ENCODE assay signal across 24 cellular contexts in the genomic region with DNA sequence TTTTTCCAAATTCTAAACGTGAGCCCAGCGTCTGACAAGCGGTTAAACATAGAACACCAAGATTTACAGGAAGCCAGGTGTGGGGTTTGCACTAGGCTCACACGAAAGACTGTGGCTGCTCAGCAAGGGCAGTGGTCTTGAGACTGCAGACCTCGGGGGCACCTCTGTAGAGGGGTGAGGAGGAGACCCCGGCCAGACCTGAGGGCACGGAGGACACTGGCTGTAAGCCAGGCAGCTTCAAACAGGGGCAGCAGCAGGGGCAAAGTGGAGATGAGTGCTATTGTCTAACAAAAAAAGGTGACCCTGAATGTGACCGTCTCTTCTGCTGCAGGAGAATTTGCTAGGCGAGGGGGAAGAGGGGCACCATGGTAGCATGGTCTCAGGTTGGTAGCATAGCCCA.
"Had no signal": no experiment of that assay in that cellular context is flagged by ENCODE, and none has a peak within 500 bp of the region (broad histone marks: within the 10 kb centered on the region; RNA-seq: fewer than 3 reads in every experiment).

No MANE protein-coding gene starts in this region.

- FAIRE-seq: astrocyte, islet of Langerhans had no signal

- H3K36me3 ChIP-seq: brain microvascular endothelial cell, esophagus muscularis mucosa, heart left ventricle, neural progenitor cell, right lobe of liver, transverse colon, vagina had no signal

- H3K27ac ChIP-seq: brain microvascular endothelial cell, esophagus muscularis mucosa, foreskin keratinocyte, heart left ventricle, neural progenitor cell, right lobe of liver, testis, transverse colon, vagina had no signal

- H2AFZ ChIP-seq: neural progenitor cell had no signal

- H3K4me3 Mint-ChIP-seq: activated CD4-positive, alpha-beta memory T cell treated with anti-CD3 and anti-CD28 coated beads for 36 hours; activated T-cell treated with anti-CD3 and anti-CD28 coated beads, Interleukin-2, amount 50 U/mL, for 4 hours; activated T-helper 17 cell treated with anti-CD3 and anti-CD28 coated beads, Interleukin-2, amount 50 U/mL, for 72 hours; memory B cell; naive thymus-derived CD8-positive, alpha-beta T cell; neural progenitor cell had no signal

- H3K4me1 Mint-ChIP-seq: activated T-helper 17 cell treated with anti-CD3 and anti-CD28 coated beads, Interleukin-2, amount 50 U/mL, for 72 hours; memory B cell; naive thymus-derived CD8-positive, alpha-beta T cell had no signal

- H3K4me1 ChIP-seq: esophagus muscularis mucosa, foreskin keratinocyte, heart left ventricle, neural progenitor cell, right lobe of liver, testis, transverse colon, vagina had no signal

- H3K9ac ChIP-seq: neural progenitor cell had no signal

- DNase-seq: activated CD4-positive, alpha-beta memory T cell treated with anti-CD3 and anti-CD28 coated beads for 36 hours; activated CD4-positive, alpha-beta T cell treated with anti-CD3 and anti-CD28 coated beads for 4 hours; activated gamma-delta T cell treated with Interleukin-2 at 50 U/mL for 16 hours; activated naive CD4-positive, alpha-beta T cell treated with anti-CD3 and anti-CD28 coated beads, Interleukin-2, amount 50 U/mL, for 16 hours; activated T-cell treated with anti-CD3 and anti-CD28 coated beads, Interleukin-2, amount 50 U/mL, for 4 hours; amniotic stem cell; brain microvascular endothelial cell; foreskin keratinocyte; heart left ventricle; left cardiac atrium; naive thymus-derived CD8-positive, alpha-beta T cell; occipital lobe; right lobe of liver; stimulated activated CD4-positive, alpha-beta T cell treated with anti-CD3 and anti-CD28 coated beads, Interleukin-2, amount 100 ng/mL, for 48 hours; stimulated activated naive CD4-positive, alpha-beta T cell treated with Interleukin-2 at 50 U/mL for 16 hours; testis; transverse colon had no signal

- H3K4me2 ChIP-seq: neural progenitor cell had no signal

- H3K27me3 ChIP-seq: brain microvascular endothelial cell, foreskin keratinocyte, neural progenitor cell, right lobe of liver, testis, transverse colon, vagina had no signal

- H3K9me3 ChIP-seq: esophagus muscularis mucosa, heart left ventricle, right lobe of liver, testis, transverse colon, vagina had no signal

- H3K4me3 ChIP-seq: esophagus muscularis mucosa, heart left ventricle, neural progenitor cell, right lobe of liver, testis, transverse colon, vagina had no signal

- ATAC-seq: activated T-cell treated with anti-CD3 and anti-CD28 coated beads, Interleukin-2, amount 50 U/mL, for 4 hours; activated T-helper 17 cell treated with anti-CD3 and anti-CD28 coated beads, Interleukin-2, amount 50 U/mL, for 72 hours; foreskin keratinocyte; heart left ventricle; left cardiac atrium; naive thymus-derived CD8-positive, alpha-beta T cell; right lobe of liver had no signal

- H3K9me3 Mint-ChIP-seq: activated CD4-positive, alpha-beta memory T cell treated with anti-CD3 and anti-CD28 coated beads for 36 hours; activated T-cell treated with anti-CD3 and anti-CD28 coated beads, Interleukin-2, amount 50 U/mL, for 4 hours; activated T-helper 17 cell treated with anti-CD3 and anti-CD28 coated beads, Interleukin-2, amount 50 U/mL, for 72 hours; memory B cell; neural progenitor cell had no signal

- H3K27ac Mint-ChIP-seq: activated CD4-positive, alpha-beta memory T cell treated with anti-CD3 and anti-CD28 coated beads for 36 hours; activated T-helper 17 cell treated with anti-CD3 and anti-CD28 coated beads, Interleukin-2, amount 50 U/mL, for 72 hours; memory B cell; naive thymus-derived CD8-positive, alpha-beta T cell; neural progenitor cell had no signal

- H3K36me3 Mint-ChIP-seq: activated CD4-positive, alpha-beta memory T cell treated with anti-CD3 and anti-CD28 coated beads for 36 hours; memory B cell; naive thymus-derived CD8-positive, alpha-beta T cell; neural progenitor cell had no signal
